ENCODE assay signal across 10 cellular contexts in the genomic region with DNA sequence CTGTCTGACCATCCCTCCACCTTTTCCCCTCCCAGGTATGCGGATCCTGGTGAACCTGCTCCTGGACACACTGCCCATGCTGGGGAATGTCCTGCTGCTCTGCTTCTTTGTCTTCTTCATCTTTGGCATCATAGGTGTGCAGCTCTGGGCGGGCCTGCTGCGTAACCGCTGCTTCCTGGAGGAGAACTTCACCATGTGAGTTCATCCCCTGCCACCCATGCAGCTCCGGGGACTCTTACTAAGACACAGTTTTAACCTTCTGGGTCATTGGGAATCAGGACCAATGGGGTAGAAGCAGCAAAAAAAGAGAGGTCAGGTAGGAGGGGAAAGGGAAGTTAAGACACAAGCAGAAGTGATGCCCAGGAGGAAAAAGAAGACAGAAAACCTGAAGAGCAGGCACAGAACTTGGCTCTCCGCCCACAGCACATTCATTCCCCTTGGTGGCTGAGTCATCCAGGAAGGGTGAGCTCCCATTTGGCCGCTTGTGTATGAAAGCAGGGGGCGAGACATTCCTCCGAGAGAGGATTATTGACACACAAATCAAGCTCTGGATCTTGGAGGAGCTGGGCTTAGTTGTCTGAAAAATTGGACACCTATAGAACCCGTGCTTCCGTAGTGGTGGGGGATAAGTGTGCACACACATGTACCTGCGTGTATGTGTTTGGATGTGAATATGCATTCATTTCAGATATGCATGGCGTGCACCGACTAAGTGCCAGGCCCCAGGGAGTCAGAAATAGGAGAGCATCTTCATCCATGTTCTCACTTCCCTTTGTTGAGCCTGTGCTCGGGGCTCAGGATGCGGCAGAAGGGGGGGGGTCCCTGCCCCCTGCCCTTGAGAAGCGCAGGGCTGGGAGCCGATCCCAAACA.
DNase-seq lines count a peak whose midpoint lies in the region; ATAC-seq and TF ChIP-seq lines count a peak whose summit lies in the region.
"Had no signal": no experiment of that assay in that cellular context is flagged by ENCODE, and none has a peak within 500 bp of the region (broad histone marks: within the 10 kb centered on the region; RNA-seq: fewer than 3 reads in every experiment).

No MANE protein-coding gene starts in this region.

- H3K27ac ChIP-seq in Panc1 (ENCODE audit: low read length) (no peak overlapping the region), fibroblast of lung (ENCODE audit: insufficient read depth, low read length) (no peak overlapping the region), heart right ventricle (no peak overlapping the region)
- H3K27ac ChIP-seq: coronary artery had no signal

- peak; percentile 73 for ATAC-seq in Panc1
- ATAC-seq in heart right ventricle, result no peak
- ATAC-seq in HG02870 (IDR thresholded peaks at IDR 0.05; ENCODE audit: unreplicated experiment), result no peak

- H3K4me3 Mint-ChIP-seq in activated T-cell treated with anti-CD3 and anti-CD28 coated beads, Interleukin-2, amount 50 U/mL, for 24 hours, result no peak overlapping the region

- peaks cover 2% of the 10 kb centered on the region for H3K9me3 Mint-ChIP-seq in activated T-cell treated with anti-CD3 and anti-CD28 coated beads, Interleukin-2, amount 50 U/mL, for 24 hours

- no peak overlapping the region for H3K9ac ChIP-seq in fibroblast of lung (ENCODE audit: insufficient read depth, low read length)

- CTCF ChIA-PET in Panc1 (lab: Charles Lee), result interaction anchor here (0.6 kb wide), 1 partner anchor 397 kb away, joined by 3 read pairs; no protein-coding TSS in a partner anchor

- no peaks in the 10 kb centered on the region for H3K36me3 ChIP-seq in Panc1 (ENCODE audit: control insufficient read depth, insufficient read depth, low read length)
- H3K36me3 ChIP-seq in fibroblast of lung (ENCODE audit: control insufficient read depth, insufficient read depth, low read length), result no peaks in the 10 kb centered on the region
- H3K36me3 ChIP-seq in heart right ventricle, result no peaks in the 10 kb centered on the region

- H3K4me2 ChIP-seq in fibroblast of lung (ENCODE audit: extremely low read depth, insufficient read depth, low read length), result no peak overlapping the region

- H3K27me3 Mint-ChIP-seq in activated T-cell treated with anti-CD3 and anti-CD28 coated beads, Interleukin-2, amount 50 U/mL, for 24 hours, result no peaks in the 10 kb centered on the region

- no peaks in the 10 kb centered on the region for H3K79me2 ChIP-seq in fibroblast of lung (ENCODE audit: control insufficient read depth, insufficient read depth, low read length)

- in situ Hi-C loops in Panc1 (cut with HindIII; ENCODE audit: low pct_unique_long_range_greater_than_20kb, low sequenced_read_pairs), result no loop called here
- in situ Hi-C loops in GM13976 (cut with MboI; ENCODE audit: low sequenced_read_pairs, unreplicated experiment), result no loop called here

- POLR2A ChIA-PET in Panc1 (lab: Charles Lee), result no interaction called here

- H3K4me1 ChIP-seq in Panc1 (ENCODE audit: control insufficient read depth, insufficient read depth, low read length), result peaks cover 5% of the 10 kb centered on the region
- H3K4me1 ChIP-seq in fibroblast of lung (ENCODE audit: control insufficient read depth, extremely low read depth, insufficient read depth, low read length), result no peaks in the 10 kb centered on the region
- H3K4me1 ChIP-seq in heart right ventricle, result no peaks in the 10 kb centered on the region

- BruUV-seq in Panc1 (replicated peaks; lab: Mats Ljungman, UMichigan), result no TSS peak

- H3K36me3 Mint-ChIP-seq in activated T-cell treated with anti-CD3 and anti-CD28 coated beads, Interleukin-2, amount 50 U/mL, for 24 hours (ENCODE audit: low read depth), result no peaks in the 10 kb centered on the region

- no peak for TF ChIP-seq CTCF in Panc1 (IDR thresholded peaks at IDR 0.05)
- TF ChIP-seq CTCF in fibroblast of lung (conservative IDR thresholded peaks at IDR 0.05 in 1 of 2, IDR thresholded peaks at IDR 0.05 in 1 of 2; ENCODE audit: low read depth in 1 of 2, low read length in 2 of 2), result peak in 1 of 2 donors; percentile 1
- no peak for TF ChIP-seq CTCF in heart right ventricle (IDR thresholded peaks at IDR 0.05)
- TF ChIP-seq CTCF in GM13976 (IDR thresholded peaks at IDR 0.05; ENCODE audit: borderline replicate concordance, control extremely low read depth, extremely low read depth, insufficient read depth, missing control alignments), result no peak

- intact Hi-C loops in Panc1 (cut with micrococcal nuclease; ENCODE audit: unreplicated experiment) (no loop called here), heart right ventricle (cut with DNase I) (no loop called here)

- H2AFZ ChIP-seq in fibroblast of lung (ENCODE audit: low read length), result no peak overlapping the region

- no peaks in the 10 kb centered on the region for H3K9me3 ChIP-seq in Panc1 (ENCODE audit: control insufficient read depth, insufficient read depth, low read depth, low read length)
- no peaks in the 10 kb centered on the region for H3K9me3 ChIP-seq in fibroblast of lung (ENCODE audit: control insufficient read depth, insufficient read depth, low read depth, low read length)
- peaks cover 0 to 24% (median 0%) of the 10 kb centered on the region in 11 donors for H3K9me3 ChIP-seq in heart right ventricle

- peaks cover 15% of the 10 kb centered on the region for H3K4me1 Mint-ChIP-seq in activated T-cell treated with anti-CD3 and anti-CD28 coated beads, Interleukin-2, amount 50 U/mL, for 24 hours (ENCODE audit: low read depth)

- DNase-seq in activated T-cell treated with anti-CD3 and anti-CD28 coated beads, Interleukin-2, amount 50 U/mL, for 48 hours, result peak; percentile 54 to 66
- DNase-seq in activated T-cell treated with anti-CD3 and anti-CD28 coated beads, Interleukin-2, amount 50 U/mL, for 24 hours, result no peak
- DNase-seq in Panc1 (ENCODE audit: low read depth, low spot score) (no peak), fibroblast of lung (ENCODE audit: low read depth in 2 of 2) (peak; percentile 72 to 88), stromal cell of bone marrow (ENCODE audit: low read depth) (peak; percentile 51), heart right ventricle (no peak), GM13976 (ENCODE audit: low spot score) (no peak)
- DNase-seq: NCI-H1105 had no signal

- no peaks in the 10 kb centered on the region for H4K20me1 ChIP-seq in fibroblast of lung (ENCODE audit: control insufficient read depth, extremely low read depth, insufficient read depth, low read length)

- H3K27me3 ChIP-seq in Panc1 (ENCODE audit: control insufficient read depth, insufficient read depth, low read length) (no peaks in the 10 kb centered on the region), fibroblast of lung (ENCODE audit: control insufficient read depth, insufficient read depth, low read length) (peaks cover 3% of the 10 kb centered on the region), heart right ventricle (peaks cover 0 to 34% (median 20%) of the 10 kb centered on the region in 7 donors)

- no peak overlapping the region for H3K27ac Mint-ChIP-seq in activated T-cell treated with anti-CD3 and anti-CD28 coated beads, Interleukin-2, amount 50 U/mL, for 24 hours

- 77% methylated on average over 18 of the region's 18 CpGs for WGBS in heart right ventricle, 2 donors

- H3K4me3 ChIP-seq in Panc1 (ENCODE audit: low read depth in 2 of 2, low read length in 2 of 2) (no peak overlapping the region), fibroblast of lung (replicated peaks in 1 of 4; ENCODE audit: control extremely low read depth in 1 of 4, insufficient read depth in 1 of 4, low read depth in 3 of 4, low read length in 4 of 4) (no peak overlapping the region), heart right ventricle (no peak overlapping the region)
- H3K4me3 ChIP-seq: coronary artery had no signal

Comparison
In these comparisons a context has a peak if more than half of its experiments do, and no peak if none do; other contexts are left out.
1. DNase-seq: peak in activated T-cell treated with anti-CD3 and anti-CD28 coated beads, Interleukin-2, amount 50 U/mL, for 48 hours (2 of 2), fibroblast of lung (2 of 2) and stromal cell of bone marrow (single experiment); none in activated T-cell treated with anti-CD3 and anti-CD28 coated beads, Interleukin-2, amount 50 U/mL, for 24 hours (single experiment), Panc1 (single experiment), heart right ventricle (0 of 2) and GM13976 (single experiment).